8 cellular contexts compared by ENCODE assay signal in the genomic region with DNA sequence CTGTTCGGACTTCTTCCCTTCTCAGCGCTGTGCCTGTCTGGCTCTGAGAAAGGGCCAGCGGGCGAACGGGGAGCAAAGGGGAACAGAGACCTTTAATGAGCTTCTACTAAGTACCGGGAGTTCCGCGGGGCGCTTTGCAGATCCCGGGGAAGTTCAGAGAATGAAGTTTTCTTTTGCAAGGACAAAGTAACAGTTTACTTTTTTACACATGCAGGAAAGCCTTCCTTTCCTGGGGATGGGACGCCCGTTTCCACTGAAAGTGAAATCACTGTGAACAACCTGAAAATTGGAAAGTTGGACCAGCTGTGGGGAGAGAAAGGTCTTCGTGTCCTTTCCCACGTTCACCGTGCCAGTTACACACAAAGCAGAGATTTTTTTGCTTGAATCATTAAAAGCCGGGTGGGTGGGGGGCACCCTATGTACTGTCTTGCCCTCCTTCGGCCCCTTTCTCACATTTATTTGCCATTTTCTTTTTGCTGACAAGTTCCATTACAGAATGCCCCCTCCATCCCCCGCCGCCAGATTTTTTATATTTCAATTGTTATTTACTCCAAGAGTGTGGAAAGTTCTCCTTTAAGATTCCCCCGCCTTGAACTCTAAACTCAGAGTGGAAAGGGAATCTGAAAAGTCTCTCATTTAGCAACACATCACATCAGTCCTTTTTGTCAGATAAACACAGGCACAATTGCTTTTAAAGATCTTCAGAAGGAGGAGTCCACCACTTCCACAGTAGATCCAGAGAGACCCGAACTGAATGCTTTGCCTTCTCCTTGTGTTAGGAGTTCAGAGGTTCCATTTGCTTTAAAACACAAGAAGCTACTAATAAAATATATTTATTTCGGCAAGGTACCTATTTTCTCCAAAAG.
DNase-seq lines count a peak whose midpoint lies in the region; ATAC-seq and TF ChIP-seq lines count a peak whose summit lies in the region.

No MANE protein-coding gene starts in this region.

- peak overlapping the region; percentile 73 for H3K4me3 Mint-ChIP-seq in stimulated activated memory B cell treated with anti-CD40 and anti-IgM and Interleukin-4, amounts not matched to agents 10 μg/mL and 1 μg/mL and 100 μg/mL, for 72 hours

- H3K4me1 ChIP-seq in adipocyte (ENCODE audit: control insufficient read depth, insufficient read depth, low read length) (peaks cover 29% of the 10 kb centered on the region), iPS-15b (ENCODE audit: control insufficient read depth, insufficient read depth, low read length) (no peaks in the 10 kb centered on the region)

- H3K36me3 ChIP-seq in adipocyte (ENCODE audit: control insufficient read depth, insufficient read depth, low read length, severe bottlenecking) (peaks cover 27% of the 10 kb centered on the region), iPS-15b (ENCODE audit: control insufficient read depth, insufficient read depth, low read length) (no peaks in the 10 kb centered on the region)

- no peak overlapping the region for H3K27ac Mint-ChIP-seq in stimulated activated memory B cell treated with anti-CD40 and anti-IgM and Interleukin-4, amounts not matched to agents 10 μg/mL and 1 μg/mL and 100 μg/mL, for 72 hours

- ATAC-seq in HG03135 (IDR thresholded peaks at IDR 0.05; ENCODE audit: unreplicated experiment), result peak; percentile 14
- peak; percentile 6 for ATAC-seq in stimulated activated memory B cell treated with anti-CD40 and anti-IgM and Interleukin-4, amounts not matched to agents 10 μg/mL and 1 μg/mL and 100 μg/mL, for 72 hours

- DNase-seq in GM13977 (ENCODE audit: low spot score) (peak; percentile 53), adipocyte (ENCODE audit: low read depth) (peak; percentile 56), NCI-H2171 (lab: John Stamatoyannopoulos, UW) (no peak), NCI-H1048 (lab: John Stamatoyannopoulos, UW) (no peak)
- DNase-seq in activated CD4-positive, CD25-positive, alpha-beta regulatory T cell treated with anti-CD3 and anti-CD28 coated beads, Interleukin-2, amount 50 U/mL, for 72 hours, result no peak

- H3K9ac ChIP-seq in adipocyte (ENCODE audit: low read length) (peak overlapping the region; percentile 99), iPS-15b (ENCODE audit: low read depth, low read length) (peak overlapping the region; percentile 75)

- no peaks in the 10 kb centered on the region for H3K36me3 Mint-ChIP-seq in stimulated activated memory B cell treated with anti-CD40 and anti-IgM and Interleukin-4, amounts not matched to agents 10 μg/mL and 1 μg/mL and 100 μg/mL, for 72 hours

- H3K4me1 Mint-ChIP-seq in stimulated activated memory B cell treated with anti-CD40 and anti-IgM and Interleukin-4, amounts not matched to agents 10 μg/mL and 1 μg/mL and 100 μg/mL, for 72 hours, result peaks cover 18% of the 10 kb centered on the region

- no peaks in the 10 kb centered on the region for H3K9me3 Mint-ChIP-seq in stimulated activated memory B cell treated with anti-CD40 and anti-IgM and Interleukin-4, amounts not matched to agents 10 μg/mL and 1 μg/mL and 100 μg/mL, for 72 hours

- no peak for TF ChIP-seq CTCF in GM13977 (IDR thresholded peaks at IDR 0.05; ENCODE audit: extremely low read depth, insufficient read depth, missing control alignments)

- in situ Hi-C loops in GM13977 (cut with MboI; ENCODE audit: low pct_unique_long_range_greater_than_20kb, low sequenced_read_pairs, unreplicated experiment), result no loop called here

- H3K9me3 ChIP-seq in adipocyte (ENCODE audit: control insufficient read depth, low read length) (no peaks in the 10 kb centered on the region), iPS-15b (ENCODE audit: control insufficient read depth, insufficient read depth, low read length) (no peaks in the 10 kb centered on the region)

- H3K27me3 ChIP-seq in adipocyte (replicated peaks; ENCODE audit: control insufficient read depth, insufficient read depth, low read length) (no peaks in the 10 kb centered on the region), iPS-15b (ENCODE audit: control insufficient read depth, insufficient read depth, low read length) (peaks cover 3% of the 10 kb centered on the region)

- H3K4me3 ChIP-seq in adipocyte (ENCODE audit: low read length), result peak overlapping the region; percentile 88
- peak overlapping the region; percentile 80 for H3K4me3 ChIP-seq in iPS-15b (ENCODE audit: low read depth, low read length)

- peaks cover 69% of the 10 kb centered on the region for H3K27me3 Mint-ChIP-seq in stimulated activated memory B cell treated with anti-CD40 and anti-IgM and Interleukin-4, amounts not matched to agents 10 μg/mL and 1 μg/mL and 100 μg/mL, for 72 hours

Comparison
In these comparisons a context has a peak if more than half of its experiments do, and no peak if none do; other contexts are left out.
1. DNase-seq: peak in GM13977 (single experiment) and adipocyte (single experiment); none in NCI-H2171 (single experiment), NCI-H1048 (single experiment) and activated CD4-positive, CD25-positive, alpha-beta regulatory T cell treated with anti-CD3 and anti-CD28 coated beads, Interleukin-2, amount 50 U/mL, for 72 hours (single experiment).